1 cellular context compared by ENCODE assay signal in the genomic region with DNA sequence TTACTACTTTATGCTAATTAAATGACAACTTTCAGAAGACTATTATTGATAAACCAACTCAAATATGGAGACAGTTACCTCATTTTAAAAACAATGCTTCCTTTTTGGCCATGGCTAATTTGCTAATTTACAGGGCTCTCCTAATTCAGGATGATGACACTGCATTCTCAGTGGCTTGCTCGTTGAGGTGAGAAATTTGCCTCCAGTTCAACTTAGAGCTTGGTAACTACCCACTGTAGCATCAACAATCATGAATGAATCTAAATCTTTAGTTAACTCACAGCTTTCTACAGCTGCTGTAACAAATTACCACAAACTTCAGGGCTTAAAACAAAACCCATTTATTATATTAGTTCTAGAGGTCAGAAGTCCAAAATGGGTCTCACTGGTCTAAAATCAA.
TF ChIP-seq lines count a peak whose summit lies in the region.

No MANE protein-coding gene starts in this region.

TF ChIP-seq in A549, 52 proteins besides CTCF, POLR2A, EP300 and RAD21:
- TF ChIP-seq, protein P1, sequence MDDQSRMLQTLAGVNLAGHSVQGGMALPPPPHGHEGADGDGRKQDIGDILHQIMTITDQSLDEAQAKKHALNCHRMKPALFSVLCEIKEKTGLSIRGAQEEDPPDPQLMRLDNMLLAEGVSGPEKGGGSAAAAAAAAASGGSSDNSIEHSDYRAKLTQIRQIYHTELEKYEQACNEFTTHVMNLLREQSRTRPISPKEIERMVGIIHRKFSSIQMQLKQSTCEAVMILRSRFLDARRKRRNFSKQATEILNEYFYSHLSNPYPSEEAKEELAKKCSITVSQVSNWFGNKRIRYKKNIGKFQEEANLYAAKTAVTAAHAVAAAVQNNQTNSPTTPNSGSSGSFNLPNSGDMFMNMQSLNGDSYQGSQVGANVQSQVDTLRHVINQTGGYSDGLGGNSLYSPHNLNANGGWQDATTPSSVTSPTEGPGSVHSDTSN (IDR thresholded peaks at IDR 0.05): no peak
- TF ChIP-seq, protein P2, sequence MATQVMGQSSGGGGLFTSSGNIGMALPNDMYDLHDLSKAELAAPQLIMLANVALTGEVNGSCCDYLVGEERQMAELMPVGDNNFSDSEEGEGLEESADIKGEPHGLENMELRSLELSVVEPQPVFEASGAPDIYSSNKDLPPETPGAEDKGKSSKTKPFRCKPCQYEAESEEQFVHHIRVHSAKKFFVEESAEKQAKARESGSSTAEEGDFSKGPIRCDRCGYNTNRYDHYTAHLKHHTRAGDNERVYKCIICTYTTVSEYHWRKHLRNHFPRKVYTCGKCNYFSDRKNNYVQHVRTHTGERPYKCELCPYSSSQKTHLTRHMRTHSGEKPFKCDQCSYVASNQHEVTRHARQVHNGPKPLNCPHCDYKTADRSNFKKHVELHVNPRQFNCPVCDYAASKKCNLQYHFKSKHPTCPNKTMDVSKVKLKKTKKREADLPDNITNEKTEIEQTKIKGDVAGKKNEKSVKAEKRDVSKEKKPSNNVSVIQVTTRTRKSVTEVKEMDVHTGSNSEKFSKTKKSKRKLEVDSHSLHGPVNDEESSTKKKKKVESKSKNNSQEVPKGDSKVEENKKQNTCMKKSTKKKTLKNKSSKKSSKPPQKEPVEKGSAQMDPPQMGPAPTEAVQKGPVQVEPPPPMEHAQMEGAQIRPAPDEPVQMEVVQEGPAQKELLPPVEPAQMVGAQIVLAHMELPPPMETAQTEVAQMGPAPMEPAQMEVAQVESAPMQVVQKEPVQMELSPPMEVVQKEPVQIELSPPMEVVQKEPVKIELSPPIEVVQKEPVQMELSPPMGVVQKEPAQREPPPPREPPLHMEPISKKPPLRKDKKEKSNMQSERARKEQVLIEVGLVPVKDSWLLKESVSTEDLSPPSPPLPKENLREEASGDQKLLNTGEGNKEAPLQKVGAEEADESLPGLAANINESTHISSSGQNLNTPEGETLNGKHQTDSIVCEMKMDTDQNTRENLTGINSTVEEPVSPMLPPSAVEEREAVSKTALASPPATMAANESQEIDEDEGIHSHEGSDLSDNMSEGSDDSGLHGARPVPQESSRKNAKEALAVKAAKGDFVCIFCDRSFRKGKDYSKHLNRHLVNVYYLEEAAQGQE (IDR thresholded peaks at IDR 0.05): no peak
- TF ChIP-seq, protein P3, sequence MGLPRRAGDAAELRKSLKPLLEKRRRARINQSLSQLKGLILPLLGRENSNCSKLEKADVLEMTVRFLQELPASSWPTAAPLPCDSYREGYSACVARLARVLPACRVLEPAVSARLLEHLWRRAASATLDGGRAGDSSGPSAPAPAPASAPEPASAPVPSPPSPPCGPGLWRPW (IDR thresholded peaks at IDR 0.05): no peak
- TF ChIP-seq MAFK (IDR thresholded peaks at IDR 0.05; ENCODE audit: partially characterized antibody): no peak
- TF ChIP-seq NFE2L2 (conservative IDR thresholded peaks at IDR 0.05; ENCODE audit: low read length): no peak
- TF ChIP-seq NR3C1 (IDR thresholded peaks at IDR 0.05): no peak
- no peak for TF ChIP-seq MAZ (IDR thresholded peaks at IDR 0.05; ENCODE audit: borderline replicate concordance, low read depth, low read length)
- TF ChIP-seq FOXS1 (CRISPR knock-in tag; IDR thresholded peaks at IDR 0.05): no peak
- no peak for TF ChIP-seq SREBF2 (IDR thresholded peaks at IDR 0.05)
- no peak for TF ChIP-seq NPAS2 (CRISPR knock-in tag; IDR thresholded peaks at IDR 0.05; ENCODE audit: borderline replicate concordance)
